Comparison of ENCODE assay signal across 1 cellular context in the genomic region with DNA sequence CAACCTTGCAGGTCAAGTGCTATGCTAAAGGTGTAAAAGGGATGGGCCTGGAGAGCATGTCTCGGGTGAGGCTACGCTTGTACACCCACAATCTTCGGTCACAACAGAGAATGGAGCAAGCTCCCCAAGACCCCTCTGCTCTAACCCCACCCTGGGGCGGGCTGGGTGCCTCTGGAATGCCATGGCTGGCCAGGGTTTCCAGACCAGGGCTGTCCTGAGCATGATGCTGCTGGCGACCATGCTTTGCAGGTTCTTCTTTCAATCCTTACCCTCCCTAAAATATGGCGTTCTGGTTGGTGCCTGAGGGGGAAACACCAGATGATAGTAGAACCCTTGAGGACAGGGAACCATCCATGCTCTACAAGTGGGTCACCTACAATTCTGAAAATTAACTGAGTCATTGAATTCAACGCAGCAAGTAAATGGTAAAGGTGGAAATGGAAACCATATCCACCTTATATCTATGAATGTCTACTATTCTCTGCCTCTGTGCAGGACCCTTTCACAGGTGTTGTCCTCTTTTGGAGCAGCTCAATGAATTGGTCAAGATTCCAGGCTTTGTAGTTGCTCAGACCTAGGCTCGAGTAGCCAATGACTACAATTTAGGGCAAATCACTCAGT.
TF ChIP-seq lines count a peak whose summit lies in the region.

No MANE protein-coding gene starts in this region.

TF ChIP-seq in HepG2, 621 proteins besides CTCF, POLR2A, EP300 and RAD21:
- TF ChIP-seq MZF1 (CRISPR knock-in tag; IDR thresholded peaks at IDR 0.05; ENCODE audit: borderline replicate concordance), result 0 out of 2 replicates have a peak, but pooled peaks have one; percentile 18
- TF ChIP-seq KDM5B (CRISPR knock-in tag; IDR thresholded peaks at IDR 0.05; ENCODE audit: borderline replicate concordance), result no peak
- no peak for TF ChIP-seq PAWR (CRISPR knock-in tag; IDR thresholded peaks at IDR 0.05; ENCODE audit: borderline replicate concordance)
- no peak for TF ChIP-seq ZNF792 (CRISPR knock-in tag; IDR thresholded peaks at IDR 0.05)
- TF ChIP-seq ZNF572 (CRISPR knock-in tag; IDR thresholded peaks at IDR 0.05), result 0 out of 2 replicates have a peak, but pooled peaks have one; percentile 42
- TF ChIP-seq, protein P1, sequence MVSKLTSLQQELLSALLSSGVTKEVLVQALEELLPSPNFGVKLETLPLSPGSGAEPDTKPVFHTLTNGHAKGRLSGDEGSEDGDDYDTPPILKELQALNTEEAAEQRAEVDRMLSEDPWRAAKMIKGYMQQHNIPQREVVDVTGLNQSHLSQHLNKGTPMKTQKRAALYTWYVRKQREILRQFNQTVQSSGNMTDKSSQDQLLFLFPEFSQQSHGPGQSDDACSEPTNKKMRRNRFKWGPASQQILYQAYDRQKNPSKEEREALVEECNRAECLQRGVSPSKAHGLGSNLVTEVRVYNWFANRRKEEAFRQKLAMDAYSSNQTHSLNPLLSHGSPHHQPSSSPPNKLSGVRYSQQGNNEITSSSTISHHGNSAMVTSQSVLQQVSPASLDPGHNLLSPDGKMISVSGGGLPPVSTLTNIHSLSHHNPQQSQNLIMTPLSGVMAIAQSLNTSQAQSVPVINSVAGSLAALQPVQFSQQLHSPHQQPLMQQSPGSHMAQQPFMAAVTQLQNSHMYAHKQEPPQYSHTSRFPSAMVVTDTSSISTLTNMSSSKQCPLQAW (CRISPR knock-in tag; IDR thresholded peaks at IDR 0.05), result 0 out of 2 replicates have a peak, but pooled peaks have one; percentile 37
- peak; percentile 33; the same call in 1 of the 2 replicates for TF ChIP-seq SNAPC2 (CRISPR knock-in tag; IDR thresholded peaks at IDR 0.05)
- TF ChIP-seq MIER3 (CRISPR knock-in tag; IDR thresholded peaks at IDR 0.05; ENCODE audit: borderline replicate concordance), result no peak
- 0 out of 2 replicates have a peak, but pooled peaks have one; percentile 46 for TF ChIP-seq ZNF629 (CRISPR knock-in tag; conservative IDR thresholded peaks at IDR 0.05)
- TF ChIP-seq, protein P2, sequence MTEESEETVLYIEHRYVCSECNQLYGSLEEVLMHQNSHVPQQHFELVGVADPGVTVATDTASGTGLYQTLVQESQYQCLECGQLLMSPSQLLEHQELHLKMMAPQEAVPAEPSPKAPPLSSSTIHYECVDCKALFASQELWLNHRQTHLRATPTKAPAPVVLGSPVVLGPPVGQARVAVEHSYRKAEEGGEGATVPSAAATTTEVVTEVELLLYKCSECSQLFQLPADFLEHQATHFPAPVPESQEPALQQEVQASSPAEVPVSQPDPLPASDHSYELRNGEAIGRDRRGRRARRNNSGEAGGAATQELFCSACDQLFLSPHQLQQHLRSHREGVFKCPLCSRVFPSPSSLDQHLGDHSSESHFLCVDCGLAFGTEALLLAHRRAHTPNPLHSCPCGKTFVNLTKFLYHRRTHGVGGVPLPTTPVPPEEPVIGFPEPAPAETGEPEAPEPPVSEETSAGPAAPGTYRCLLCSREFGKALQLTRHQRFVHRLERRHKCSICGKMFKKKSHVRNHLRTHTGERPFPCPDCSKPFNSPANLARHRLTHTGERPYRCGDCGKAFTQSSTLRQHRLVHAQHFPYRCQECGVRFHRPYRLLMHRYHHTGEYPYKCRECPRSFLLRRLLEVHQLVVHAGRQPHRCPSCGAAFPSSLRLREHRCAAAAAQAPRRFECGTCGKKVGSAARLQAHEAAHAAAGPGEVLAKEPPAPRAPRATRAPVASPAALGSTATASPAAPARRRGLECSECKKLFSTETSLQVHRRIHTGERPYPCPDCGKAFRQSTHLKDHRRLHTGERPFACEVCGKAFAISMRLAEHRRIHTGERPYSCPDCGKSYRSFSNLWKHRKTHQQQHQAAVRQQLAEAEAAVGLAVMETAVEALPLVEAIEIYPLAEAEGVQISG (CRISPR knock-in tag; IDR thresholded peaks at IDR 0.05), result no peak
- TF ChIP-seq, protein P3, sequence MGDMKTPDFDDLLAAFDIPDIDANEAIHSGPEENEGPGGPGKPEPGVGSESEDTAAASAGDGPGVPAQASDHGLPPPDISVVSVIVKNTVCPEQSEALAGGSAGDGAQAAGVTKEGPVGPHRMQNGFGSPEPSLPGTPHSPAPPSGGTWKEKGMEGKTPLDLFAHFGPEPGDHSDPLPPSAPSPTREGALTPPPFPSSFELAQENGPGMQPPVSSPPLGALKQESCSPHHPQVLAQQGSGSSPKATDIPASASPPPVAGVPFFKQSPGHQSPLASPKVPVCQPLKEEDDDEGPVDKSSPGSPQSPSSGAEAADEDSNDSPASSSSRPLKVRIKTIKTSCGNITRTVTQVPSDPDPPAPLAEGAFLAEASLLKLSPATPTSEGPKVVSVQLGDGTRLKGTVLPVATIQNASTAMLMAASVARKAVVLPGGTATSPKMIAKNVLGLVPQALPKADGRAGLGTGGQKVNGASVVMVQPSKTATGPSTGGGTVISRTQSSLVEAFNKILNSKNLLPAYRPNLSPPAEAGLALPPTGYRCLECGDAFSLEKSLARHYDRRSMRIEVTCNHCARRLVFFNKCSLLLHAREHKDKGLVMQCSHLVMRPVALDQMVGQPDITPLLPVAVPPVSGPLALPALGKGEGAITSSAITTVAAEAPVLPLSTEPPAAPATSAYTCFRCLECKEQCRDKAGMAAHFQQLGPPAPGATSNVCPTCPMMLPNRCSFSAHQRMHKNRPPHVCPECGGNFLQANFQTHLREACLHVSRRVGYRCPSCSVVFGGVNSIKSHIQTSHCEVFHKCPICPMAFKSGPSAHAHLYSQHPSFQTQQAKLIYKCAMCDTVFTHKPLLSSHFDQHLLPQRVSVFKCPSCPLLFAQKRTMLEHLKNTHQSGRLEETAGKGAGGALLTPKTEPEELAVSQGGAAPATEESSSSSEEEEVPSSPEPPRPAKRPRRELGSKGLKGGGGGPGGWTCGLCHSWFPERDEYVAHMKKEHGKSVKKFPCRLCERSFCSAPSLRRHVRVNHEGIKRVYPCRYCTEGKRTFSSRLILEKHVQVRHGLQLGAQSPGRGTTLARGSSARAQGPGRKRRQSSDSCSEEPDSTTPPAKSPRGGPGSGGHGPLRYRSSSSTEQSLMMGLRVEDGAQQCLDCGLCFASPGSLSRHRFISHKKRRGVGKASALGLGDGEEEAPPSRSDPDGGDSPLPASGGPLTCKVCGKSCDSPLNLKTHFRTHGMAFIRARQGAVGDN (CRISPR knock-in tag; IDR thresholded peaks at IDR 0.05), result peak; percentile 51
- no peak for TF ChIP-seq ISX (CRISPR knock-in tag; conservative IDR thresholded peaks at IDR 0.05)
- TF ChIP-seq ZNF607 (CRISPR knock-in tag; IDR thresholded peaks at IDR 0.05; ENCODE audit: borderline replicate concordance), result peak; percentile 61; the same call in 1 of the 2 replicates
- 0 out of 2 replicates have a peak, but pooled peaks have one; percentile 69 for TF ChIP-seq ZBTB1 (CRISPR knock-in tag; IDR thresholded peaks at IDR 0.05; ENCODE audit: borderline replicate concordance)
- TF ChIP-seq ZMYM3 (CRISPR knock-in tag; IDR thresholded peaks at IDR 0.05), result 0 out of 2 replicates have a peak, but pooled peaks have one; percentile 19
- no peak for TF ChIP-seq GTF2F1 (IDR thresholded peaks at IDR 0.05; ENCODE audit: low read length)
- TF ChIP-seq, protein P4, sequence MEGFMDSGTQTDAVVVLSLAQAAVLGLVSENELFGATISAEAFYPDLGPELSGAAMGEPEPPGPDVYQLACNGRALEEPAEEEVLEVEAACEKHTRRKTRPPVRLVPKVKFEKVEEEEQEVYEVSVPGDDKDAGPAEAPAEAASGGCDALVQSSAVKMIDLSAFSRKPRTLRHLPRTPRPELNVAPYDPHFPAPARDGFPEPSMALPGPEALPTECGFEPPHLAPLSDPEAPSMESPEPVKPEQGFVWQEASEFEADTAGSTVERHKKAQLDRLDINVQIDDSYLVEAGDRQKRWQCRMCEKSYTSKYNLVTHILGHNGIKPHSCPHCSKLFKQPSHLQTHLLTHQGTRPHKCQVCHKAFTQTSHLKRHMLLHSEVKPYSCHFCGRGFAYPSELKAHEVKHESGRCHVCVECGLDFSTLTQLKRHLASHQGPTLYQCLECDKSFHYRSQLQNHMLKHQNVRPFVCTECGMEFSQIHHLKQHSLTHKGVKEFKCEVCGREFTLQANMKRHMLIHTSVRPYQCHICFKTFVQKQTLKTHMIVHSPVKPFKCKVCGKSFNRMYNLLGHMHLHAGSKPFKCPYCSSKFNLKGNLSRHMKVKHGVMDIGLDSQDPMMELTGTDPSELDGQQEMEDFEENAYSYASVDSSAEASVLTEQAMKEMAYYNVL (CRISPR knock-in tag; IDR thresholded peaks at IDR 0.05; ENCODE audit: borderline replicate concordance), result no peak
- no peak for TF ChIP-seq ZNF674 (CRISPR knock-in tag; IDR thresholded peaks at IDR 0.05; ENCODE audit: low read depth)
- no peak for TF ChIP-seq ZNF10 (CRISPR knock-in tag; IDR thresholded peaks at IDR 0.05; ENCODE audit: borderline replicate concordance, low read depth)
- TF ChIP-seq, protein P5, sequence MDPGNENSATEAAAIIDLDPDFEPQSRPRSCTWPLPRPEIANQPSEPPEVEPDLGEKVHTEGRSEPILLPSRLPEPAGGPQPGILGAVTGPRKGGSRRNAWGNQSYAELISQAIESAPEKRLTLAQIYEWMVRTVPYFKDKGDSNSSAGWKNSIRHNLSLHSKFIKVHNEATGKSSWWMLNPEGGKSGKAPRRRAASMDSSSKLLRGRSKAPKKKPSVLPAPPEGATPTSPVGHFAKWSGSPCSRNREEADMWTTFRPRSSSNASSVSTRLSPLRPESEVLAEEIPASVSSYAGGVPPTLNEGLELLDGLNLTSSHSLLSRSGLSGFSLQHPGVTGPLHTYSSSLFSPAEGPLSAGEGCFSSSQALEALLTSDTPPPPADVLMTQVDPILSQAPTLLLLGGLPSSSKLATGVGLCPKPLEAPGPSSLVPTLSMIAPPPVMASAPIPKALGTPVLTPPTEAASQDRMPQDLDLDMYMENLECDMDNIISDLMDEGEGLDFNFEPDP (CRISPR knock-in tag; conservative IDR thresholded peaks at IDR 0.05), result 0 out of 2 replicates have a peak, but pooled peaks have one; percentile 69
- TF ChIP-seq ARHGAP35 (CRISPR knock-in tag; IDR thresholded peaks at IDR 0.05; ENCODE audit: borderline replicate concordance), result no peak
